ENCODE assay signal across 1 cellular context in genomic region chr22:31176923-31177322, GRCh38.
TF ChIP-seq lines count a peak whose summit lies in the region.

No MANE protein-coding gene starts in this region.

TF ChIP-seq in HCT116, 20 proteins besides CTCF, POLR2A, EP300 and RAD21:
- TF ChIP-seq ATF3 (IDR thresholded peaks at IDR 0.05) (no peak), MAX (IDR thresholded peaks at IDR 0.05) (no peak), FOSL1 (IDR thresholded peaks at IDR 0.05; ENCODE audit: low read depth) (no peak), ZFX (IDR thresholded peaks at IDR 0.05) (no peak), CBX3 (IDR thresholded peaks at IDR 0.05; ENCODE audit: low read depth) (no peak)
